Comparison of ENCODE assay signal across 23 cellular contexts in the genomic region with DNA sequence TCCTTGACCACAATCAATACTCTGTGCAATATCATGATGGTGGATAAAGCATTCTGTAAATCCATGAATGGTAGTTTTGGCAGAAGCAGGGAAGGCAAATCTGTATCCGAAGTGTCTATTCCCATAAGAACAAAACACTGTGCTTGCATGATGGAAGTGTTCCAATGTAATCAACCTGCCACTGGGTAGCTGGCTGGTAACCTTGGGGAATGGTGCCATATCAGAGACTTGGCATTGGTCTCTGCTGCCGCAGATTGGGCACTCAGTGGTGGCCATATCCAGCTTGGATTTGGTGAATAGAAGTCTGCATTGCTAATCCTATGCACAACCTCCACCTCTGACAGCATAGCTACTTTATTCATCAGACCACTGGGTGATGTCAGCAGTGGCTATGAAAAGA.
DNase-seq lines count a peak whose midpoint lies in the region; ATAC-seq, FAIRE-seq and TF ChIP-seq lines count a peak whose summit lies in the region.
"Had no signal": no experiment of that assay in that cellular context is flagged by ENCODE, and none has a peak within 500 bp of the region (broad histone marks: within the 10 kb centered on the region; RNA-seq: fewer than 3 reads in every experiment).

No MANE protein-coding gene starts in this region.

- H3K9ac ChIP-seq in liver (ENCODE audit: low read depth in 1 of 2, low read length in 2 of 2): no peak overlapping the region
- H3K9ac ChIP-seq in HepG2 (ENCODE audit: insufficient read depth, low read depth, low read length): no peak overlapping the region
- H3K9ac ChIP-seq: KMS-11 had no signal

- in situ Hi-C loops in HepG2 (cut with HindIII; ENCODE audit: extremely low pct_ligation_motif_present, low pct_unique_long_range_greater_than_20kb): no loop called here

- POLR2A ChIA-PET in HepG2 (lab: Yijun Ruan, JAX): no interaction called here

- DNase-seq in HepG2 (ENCODE audit: low spot score) (no peak), NCI-H446 treated with DMSO at 0.1 percent for 48 hours (lab: John Stamatoyannopoulos, UW) (peak; percentile 92), cerebellar cortex (ENCODE audit: low spot score) (peak; percentile 98), testis (peak; percentile 20), OCI-M2 (lab: John Stamatoyannopoulos, UW; ENCODE audit: unreplicated experiment) (no peak), SW 1271 (lab: John Stamatoyannopoulos, UW) (no peak)
- DNase-seq: CD4-positive, CD25-positive, alpha-beta regulatory T cell; EL; H7; HFFc6; IMR-90; NCI-H1417 treated with DMSO at 0.1 percent for 48 hours; NCI-H187; NCI-H226; NCI-H524 treated with DMSO at 0.1 percent for 48 hours; PC-3; SHP77 treated with DMSO at 0.1 percent for 48 hours had no signal

- intact Hi-C loops in HepG2 (cut with micrococcal nuclease; ENCODE audit: unreplicated experiment) (no loop called here), testis (cut with DNase I; ENCODE audit: low total_unique reads) (no loop called here)

- H3K27ac ChIP-seq in liver (ENCODE audit: low read depth in 1 of 2, low read length in 2 of 2): no peak overlapping the region
- H3K27ac ChIP-seq in HepG2 (ENCODE audit: extremely low read length, insufficient read depth, low read length): no peak overlapping the region
- no peak overlapping the region for H3K27ac ChIP-seq in testis
- H3K27ac ChIP-seq: A549, KMS-11, SK-N-MC had no signal

- CTCF ChIA-PET in HepG2 (lab: Yijun Ruan, JAX; ENCODE audit: low intra/inter-chr PET ratio, low total read pairs): no interaction called here

- H4K20me1 ChIP-seq in HepG2 (ENCODE audit: insufficient read depth, low read length): no peaks in the 10 kb centered on the region

- no peak for FAIRE-seq in HepG2 (lab: Jason Lieb, UNC)
- FAIRE-seq: A549, HTR-8/SVneo had no signal

- H3K27me3 ChIP-seq in liver (ENCODE audit: control insufficient read depth in 4 of 4, insufficient read depth in 4 of 4, low read length in 3 of 4) (no peaks in the 10 kb centered on the region), HepG2 (ENCODE audit: control insufficient read depth in 1 of 2, insufficient read depth in 2 of 2, low read length in 2 of 2) (no peaks in the 10 kb centered on the region), testis (no peaks in the 10 kb centered on the region)

- TF ChIP-seq EP300 in HepG2 (IDR thresholded peaks at IDR 0.05; ENCODE audit: low read depth in 2 of 2, low read length in 2 of 2) (no peak), HepG2 (CRISPR knock-in tag; IDR thresholded peaks at IDR 0.05; ENCODE audit: borderline replicate concordance) (no peak)

- H3K36me3 ChIP-seq in liver (ENCODE audit: control insufficient read depth in 4 of 4, insufficient read depth in 3 of 4, low read depth in 1 of 4, low read length in 3 of 4) (no peaks in the 10 kb centered on the region), HepG2 (replicated peaks in 1 of 2; ENCODE audit: control insufficient read depth in 1 of 2, insufficient read depth in 2 of 2, low read length in 2 of 2) (no peaks in the 10 kb centered on the region), testis (ENCODE audit: low read depth, missing control alignments) (no peaks in the 10 kb centered on the region)

- TF ChIP-seq RAD21 in liver (IDR thresholded peaks at IDR 0.05): peak in 1 of 2 donors; percentile 4
- no peak for TF ChIP-seq RAD21 in HepG2 (CRISPR knock-in tag; IDR thresholded peaks at IDR 0.05)

- no TSS peak for BruUV-seq in HepG2 (replicated peaks; lab: Mats Ljungman, UMichigan)

- H2AFZ ChIP-seq in HepG2 (ENCODE audit: low read length): no peak overlapping the region

- 41% methylated on average over 2 of the region's 2 CpGs for WGBS in liver
- 7% methylated on average over 2 of the region's 2 CpGs for WGBS in HepG2 (ENCODE audit: low lambda C conversion rate)
- WGBS in testis, 2 donors: 52 to 55% methylated on average over 2 of the region's 2 CpGs

- no peaks in the 10 kb centered on the region for H3K79me2 ChIP-seq in HepG2 (ENCODE audit: insufficient read depth, low read length)

- H3K4me1 ChIP-seq in liver (ENCODE audit: control insufficient read depth in 4 of 4, insufficient read depth in 4 of 4, low read length in 3 of 4) (peaks cover 0 to 13% (median 4%) of the 10 kb centered on the region in 4 donors), HepG2 (ENCODE audit: insufficient read depth, low read length) (no peaks in the 10 kb centered on the region), testis (no peaks in the 10 kb centered on the region)
- H3K4me1 ChIP-seq: A549 had no signal

- no peak overlapping the region for H3K4me3 ChIP-seq in liver (ENCODE audit: low read depth in 1 of 3, low read length in 3 of 3)
- no peak overlapping the region for H3K4me3 ChIP-seq in HepG2 (replicated peaks in 1 of 3; ENCODE audit: insufficient read depth in 1 of 3, low read depth in 2 of 3, low read length in 3 of 3)
- no peak overlapping the region for H3K4me3 ChIP-seq in testis
- H3K4me3 ChIP-seq: A549, SK-N-MC had no signal

- TF ChIP-seq POLR2A in HepG2 (IDR thresholded peaks at IDR 0.05; ENCODE audit: insufficient read depth in 1 of 2, low read depth in 2 of 2, low read length in 2 of 2): no peak
- TF ChIP-seq POLR2A in testis (IDR thresholded peaks at IDR 0.05): no peak

- ATAC-seq in HepG2 (no peak), HG03460 (IDR thresholded peaks at IDR 0.05; ENCODE audit: unreplicated experiment) (no peak)
- ATAC-seq: A549, PC-3 had no signal

- H3K9me3 ChIP-seq in liver (ENCODE audit: control insufficient read depth in 4 of 4, low read length in 3 of 4) (no peaks in the 10 kb centered on the region), HepG2 (ENCODE audit: low read length) (no peaks in the 10 kb centered on the region), testis (no peaks in the 10 kb centered on the region)
- H3K9me3 ChIP-seq: A549 had no signal

- TF ChIP-seq CTCF in liver (IDR thresholded peaks at IDR 0.05; ENCODE audit: low read depth, low read length, missing input control) (no peak), HepG2 (CRISPR knock-in tag; IDR thresholded peaks at IDR 0.05) (no peak), testis (IDR thresholded peaks at IDR 0.05) (no peak)

- H3K4me2 ChIP-seq in HepG2 (ENCODE audit: low read depth, low read length): no peak overlapping the region
- H3K4me2 ChIP-seq: A549, KMS-11 had no signal

TF ChIP-seq in liver, 16 proteins besides CTCF, POLR2A, EP300 and RAD21 (continues in another document):
- TF ChIP-seq EGR1 (IDR thresholded peaks at IDR 0.05; ENCODE audit: low read depth in 2 of 2) (no peak), YY1 (IDR thresholded peaks at IDR 0.05) (peak; percentile 31), FOXA1 (IDR thresholded peaks at IDR 0.05) (peak; percentile 60), HNF4G (IDR thresholded peaks at IDR 0.05) (no peak), GABPA (IDR thresholded peaks at IDR 0.05 in 1 of 2, conservative IDR thresholded peaks at IDR 0.05 in 1 of 2) (no peak), NR2F2 (IDR thresholded peaks at IDR 0.05) (no peak), TAF1 (conservative IDR thresholded peaks at IDR 0.05) (no peak)
- TF ChIP-seq, protein P1, sequence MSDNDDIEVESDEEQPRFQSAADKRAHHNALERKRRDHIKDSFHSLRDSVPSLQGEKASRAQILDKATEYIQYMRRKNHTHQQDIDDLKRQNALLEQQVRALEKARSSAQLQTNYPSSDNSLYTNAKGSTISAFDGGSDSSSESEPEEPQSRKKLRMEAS (IDR thresholded peaks at IDR 0.05): no peak
- TF ChIP-seq, protein P2, sequence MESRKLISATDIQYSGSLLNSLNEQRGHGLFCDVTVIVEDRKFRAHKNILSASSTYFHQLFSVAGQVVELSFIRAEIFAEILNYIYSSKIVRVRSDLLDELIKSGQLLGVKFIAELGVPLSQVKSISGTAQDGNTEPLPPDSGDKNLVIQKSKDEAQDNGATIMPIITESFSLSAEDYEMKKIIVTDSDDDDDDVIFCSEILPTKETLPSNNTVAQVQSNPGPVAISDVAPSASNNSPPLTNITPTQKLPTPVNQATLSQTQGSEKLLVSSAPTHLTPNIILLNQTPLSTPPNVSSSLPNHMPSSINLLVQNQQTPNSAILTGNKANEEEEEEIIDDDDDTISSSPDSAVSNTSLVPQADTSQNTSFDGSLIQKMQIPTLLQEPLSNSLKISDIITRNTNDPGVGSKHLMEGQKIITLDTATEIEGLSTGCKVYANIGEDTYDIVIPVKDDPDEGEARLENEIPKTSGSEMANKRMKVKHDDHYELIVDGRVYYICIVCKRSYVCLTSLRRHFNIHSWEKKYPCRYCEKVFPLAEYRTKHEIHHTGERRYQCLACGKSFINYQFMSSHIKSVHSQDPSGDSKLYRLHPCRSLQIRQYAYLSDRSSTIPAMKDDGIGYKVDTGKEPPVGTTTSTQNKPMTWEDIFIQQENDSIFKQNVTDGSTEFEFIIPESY (IDR thresholded peaks at IDR 0.05): no peak

Comparison
In these comparisons a context has a peak if more than half of its experiments do, and no peak if none do; other contexts are left out.
1. DNase-seq: peak in NCI-H446 treated with DMSO at 0.1 percent for 48 hours (single experiment), cerebellar cortex (single experiment) and testis (single experiment); none in HepG2 (single experiment), OCI-M2 (single experiment) and SW 1271 (0 of 2).